8 cellular contexts compared by ENCODE assay signal in the genomic region with DNA sequence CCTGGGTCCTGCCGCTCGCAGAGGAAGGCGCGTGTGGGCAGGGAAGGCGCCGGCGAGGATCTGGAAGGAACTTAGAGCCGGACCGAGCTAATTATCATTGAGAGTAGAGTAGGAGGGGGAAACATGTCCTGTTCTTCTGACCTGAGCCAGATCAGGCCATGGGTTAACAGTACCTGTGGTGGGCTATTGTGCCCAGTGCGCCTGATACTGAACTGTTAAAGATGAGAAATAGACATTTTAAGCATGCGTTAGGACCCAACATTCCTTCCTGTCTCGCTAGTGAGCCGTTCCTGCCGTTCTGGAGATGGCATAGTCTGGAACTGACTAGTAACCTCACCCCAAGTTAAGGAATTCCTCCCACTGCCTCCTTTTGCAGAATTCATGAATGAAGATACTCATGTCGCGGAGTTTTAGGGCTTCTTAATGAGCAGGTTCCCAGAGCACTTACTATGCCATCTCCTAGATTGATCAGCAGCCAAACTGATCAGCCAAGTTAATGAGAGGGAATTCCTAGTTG. TPM values are rescaled to one million over a fixed set of nuclear protein-coding genes. Genes with fewer than 3 reads are reported as not detected.
A peak's percentile ranks its signal among the peaks of the same experiment; 100 is the strongest.
DNase-seq lines count a peak whose midpoint lies in the region; ATAC-seq and TF ChIP-seq lines count a peak whose summit lies in the region.

No MANE protein-coding gene starts in this region.

- 0 out of 2 replicates have a peak, but pooled peaks cover 7% of the 10 kb centered on the region for H3F3A ChIP-seq in SU-DHL-6 (ENCODE audit: insufficient read depth)

- peak overlapping the region; percentile 55 for H3K4me2 ChIP-seq in SU-DHL-6 (ENCODE audit: low read depth, low read length, poor library complexity, severe bottlenecking)

- no peaks in the 10 kb centered on the region for H3K9me2 ChIP-seq in SU-DHL-6 (replicated peaks; ENCODE audit: insufficient read depth, low read length)

- H3K27ac Mint-ChIP-seq in CD4-positive, alpha-beta T cell = peak overlapping the region; percentile 75

- H3K27ac ChIP-seq in CD4-positive, alpha-beta T cell (ENCODE audit: low read depth, low read length) = peak overlapping the region; percentile 64
- H3K27ac ChIP-seq in SU-DHL-6 (ENCODE audit: low read depth, low read length) = no peak overlapping the region; the same call in 1 of the 2 replicates

- intact Hi-C loops in CD4-positive, alpha-beta T cell (cut with DNase I, micrococcal nuclease) = loop anchor here (2.0 to 10.0 kb wide), 6 partner anchors 50 to 1410 kb away; a partner anchor contains a TSS

- no peaks in the 10 kb centered on the region for H3K9me3 Mint-ChIP-seq in CD4-positive, alpha-beta T cell

- H3K36me3 ChIP-seq in HAP-1 (replicated peaks) (peaks cover 35% of the 10 kb centered on the region), SU-DHL-6 (ENCODE audit: low read length) (no peaks in the 10 kb centered on the region)

- H3K4me3 ChIP-seq in HAP-1 (peak overlapping the region; percentile 90), SU-DHL-6 (ENCODE audit: insufficient read depth, low read length, poor library complexity, severe bottlenecking) (peak overlapping the region; percentile 94), fibroblast of villous mesenchyme (ENCODE audit: low read depth, low read length) (peak overlapping the region; percentile 80)

- H3K27me3 Mint-ChIP-seq in CD4-positive, alpha-beta T cell = no peaks in the 10 kb centered on the region

- no peaks in the 10 kb centered on the region for H3K9me3 ChIP-seq in CD4-positive, alpha-beta T cell (ENCODE audit: control insufficient read depth, low read length)
- H3K9me3 ChIP-seq in HAP-1 (no peaks in the 10 kb centered on the region), SU-DHL-6 (ENCODE audit: insufficient read depth, low read length) (no peaks in the 10 kb centered on the region)

- no peak for TF ChIP-seq CTCF in CD4-positive, alpha-beta T cell (IDR thresholded peaks at IDR 0.05)
- TF ChIP-seq CTCF in SU-DHL-6 (IDR thresholded peaks at IDR 0.05; ENCODE audit: insufficient read depth, low read length, poor library complexity, severe bottlenecking) (no peak), fibroblast of villous mesenchyme (IDR thresholded peaks at IDR 0.05; ENCODE audit: insufficient read depth, low read depth, low read length) (no peak)

- CTCF ChIA-PET in CD4-positive, alpha-beta T cell (lab: Charles Lee) = interaction anchor here (0.5 to 1.8 kb wide), 7 partner anchors 13 to 935 kb away, joined by 3 to 8 read pairs (median 4); a partner anchor contains a TSS

- peaks cover 47% of the 10 kb centered on the region for H3K36me3 Mint-ChIP-seq in CD4-positive, alpha-beta T cell (ENCODE audit: low read depth)

- H2AFZ ChIP-seq in SU-DHL-6 (ENCODE audit: low read depth, low read length, severe bottlenecking) = peak overlapping the region; percentile 67

- peak overlapping the region; percentile 90 for H3K9ac ChIP-seq in SU-DHL-6 (ENCODE audit: low read length)

- H3K27me3 ChIP-seq in CD4-positive, alpha-beta T cell (ENCODE audit: control insufficient read depth, insufficient read depth, low read length) = no peaks in the 10 kb centered on the region
- H3K27me3 ChIP-seq in HAP-1 (ENCODE audit: low read depth) (no peaks in the 10 kb centered on the region), SU-DHL-6 (ENCODE audit: low read length) (no peaks in the 10 kb centered on the region)

- no peak for ATAC-seq in CD4-positive, alpha-beta T cell (ENCODE audit: poor library complexity)
- ATAC-seq in HG03095 (IDR thresholded peaks at IDR 0.05; ENCODE audit: unreplicated experiment) = no peak

- peak overlapping the region; percentile 93 for H3K4me3 Mint-ChIP-seq in CD4-positive, alpha-beta T cell

- H3K4me1 Mint-ChIP-seq in CD4-positive, alpha-beta T cell (ENCODE audit: low read depth) = peaks cover 54% of the 10 kb centered on the region

- peaks cover 23% of the 10 kb centered on the region for H3K79me2 ChIP-seq in SU-DHL-6 (ENCODE audit: insufficient read depth, low read length)

- no peak for DNase-seq in CD4-positive, alpha-beta T cell
- no peak for DNase-seq in HAP-1 (ENCODE audit: low spot score in 2 of 2)
- DNase-seq in fibroblast of villous mesenchyme (ENCODE audit: low read depth) = no peak
- DNase-seq in renal cortical epithelial cell (ENCODE audit: low read depth) = peak; percentile 26
- no peak for DNase-seq in NCI-H446 (lab: John Stamatoyannopoulos, UW)
- no peak for DNase-seq in NCI-H1417 treated with DMSO at 0.1 percent for 48 hours (lab: John Stamatoyannopoulos, UW)

- H3K4me1 ChIP-seq in HAP-1 = peaks cover 11% of the 10 kb centered on the region

- POLR2A ChIA-PET in CD4-positive, alpha-beta T cell (lab: Charles Lee) = interaction anchor here (0.7 to 1.9 kb wide), 21 partner anchors 10 to 1413 kb away, joined by 3 to 33 read pairs (median 5); a partner anchor contains a TSS

- in situ Hi-C loops in HAP-1 (cut with MboI; ENCODE audit: low sequenced_read_pairs) = no loop called here

- H4K20me1 ChIP-seq in SU-DHL-6 (ENCODE audit: low read depth, low read length) = no peaks in the 10 kb centered on the region

RNA-seq across cellular contexts. Expression of a gene that starts 0.9 kb away (rescaled TPM):
- 10 to 100 TPM; 74.3 to 80.9 TPM for total RNA-seq in CD4-positive, alpha-beta T cell
- total RNA-seq in fibroblast of villous mesenchyme = 48.3 and 52.2 TPM in 2 replicates
- total RNA-seq in renal cortical epithelial cell = 32.6 and 57.0 TPM in 2 replicates

RNA-seq across cellular contexts. Expression of a gene that starts 35.2 kb away (rescaled TPM):
- total RNA-seq in CD4-positive, alpha-beta T cell = not detected
- total RNA-seq in fibroblast of villous mesenchyme (not detected in 2 replicates), renal cortical epithelial cell (not detected in 2 replicates)

RNA-seq across cellular contexts. Expression of a gene that starts 50.7 kb away (rescaled TPM):
- 1 to 10 TPM; 6.9 to 8.4 TPM for total RNA-seq in CD4-positive, alpha-beta T cell
- 49.0 and 66.9 TPM in 2 replicates for total RNA-seq in fibroblast of villous mesenchyme
- total RNA-seq in renal cortical epithelial cell = 47.9 and 120 TPM in 2 replicates
